14 cellular contexts compared by ENCODE assay signal in genomic region chr6:111770263-111771083, GRCh38.
A peak's percentile ranks its signal among the peaks of the same experiment; 100 is the strongest.
DNase-seq lines count a peak whose midpoint lies in the region; ATAC-seq and TF ChIP-seq lines count a peak whose summit lies in the region.
"Had no signal": no experiment of that assay in that cellular context is flagged by ENCODE, and none has a peak within 500 bp of the region (broad histone marks: within the 10 kb centered on the region; RNA-seq: fewer than 3 reads in every experiment).

No MANE protein-coding gene starts in this region.

- peaks cover 6% of the 10 kb centered on the region for H3K36me3 ChIP-seq in CD8-positive, alpha-beta T cell (ENCODE audit: insufficient read depth, low read length)
- H3K36me3 ChIP-seq in HEK293 (ENCODE audit: control insufficient read depth in 2 of 2, insufficient read depth in 1 of 2, low read length in 2 of 2) (no peaks in the 10 kb centered on the region), adrenal gland (replicated peaks in 1 of 2) (no peaks in the 10 kb centered on the region), mucosa of descending colon (ENCODE audit: low read depth) (no peaks in the 10 kb centered on the region)

- TF ChIP-seq POLR2A in adrenal gland (IDR thresholded peaks at IDR 0.05) = no peak

- peak overlapping the region; percentile 9 for H3K4me3 Mint-ChIP-seq in CD8-positive, alpha-beta T cell
- peak overlapping the region; percentile 3 for H3K4me3 Mint-ChIP-seq in activated T-helper 2 cell treated with anti-CD3 and anti-CD28 coated beads, Interferon-gamma antibody, Interleukin-2, Interleukin-4, amounts not matched to agents 10 μg/mL and 5 μg/mL and 100 μg/mL, durations not matched to agents 14 hours and 24 hours and 36 hours (ENCODE audit: low read depth)
- H3K4me3 Mint-ChIP-seq in naive thymus-derived CD8-positive, alpha-beta T cell = peak overlapping the region in 5 of 10 donors; percentile 6 to 37 (median 20)

- no peaks in the 10 kb centered on the region for H3K9me3 ChIP-seq in CD8-positive, alpha-beta T cell (ENCODE audit: low read length)
- H3K9me3 ChIP-seq in HEK293 (ENCODE audit: control insufficient read depth, insufficient read depth, low read depth, low read length) = no peaks in the 10 kb centered on the region
- no peaks in the 10 kb centered on the region for H3K9me3 ChIP-seq in adrenal gland (replicated peaks in 1 of 3)
- no peaks in the 10 kb centered on the region for H3K9me3 ChIP-seq in mucosa of descending colon
- H3K9me3 ChIP-seq: BLaER1, testis had no signal

- CTCF ChIA-PET in CD8-positive, alpha-beta T cell (lab: Charles Lee) = interaction anchor here (0.9 to 1.7 kb wide), 8 partner anchors 9 to 511 kb away, joined by 3 to 6 read pairs (median 4); partner anchors contain the start of gene FYN
- CTCF ChIA-PET in HEK293 (lab: Yijun Ruan, JAX) = interaction anchor here (0.6 to 1.0 kb wide), 5 partner anchors 9 to 273 kb away, joined by 3 to 5 read pairs (median 4); no protein-coding TSS in a partner anchor

- DNase-seq in CD8-positive, alpha-beta T cell = no peak
- no peak for DNase-seq in activated T-helper 2 cell treated with anti-CD3 and anti-CD28 coated beads, Interferon-gamma antibody, Interleukin-2, Interleukin-4, amounts not matched to agents 10 μg/mL and 5 μg/mL and 100 μg/mL, durations not matched to agents 14 hours and 24 hours and 36 hours (ENCODE audit: low spot score)
- DNase-seq in naive thymus-derived CD8-positive, alpha-beta T cell = no peak
- DNase-seq in adrenal gland (no peak), mucosa of descending colon (no peak)
- DNase-seq: NCI-H1105, NCI-H345, T-helper 9 cell, testis had no signal

- 89 to 93% (median 93%) methylated on average over 6 of the region's 6 CpGs for WGBS in adrenal gland, 4 donors

- H3K27me3 ChIP-seq in CD8-positive, alpha-beta T cell (ENCODE audit: insufficient read depth, low read length) = no peaks in the 10 kb centered on the region
- no peaks in the 10 kb centered on the region for H3K27me3 ChIP-seq in adrenal gland
- H3K27me3 ChIP-seq: BLaER1, testis had no signal

- H3K27me3 Mint-ChIP-seq in CD8-positive, alpha-beta T cell (ENCODE audit: low read depth) = no peaks in the 10 kb centered on the region
- no peaks in the 10 kb centered on the region for H3K27me3 Mint-ChIP-seq in activated T-helper 2 cell treated with anti-CD3 and anti-CD28 coated beads, Interferon-gamma antibody, Interleukin-2, Interleukin-4, amounts not matched to agents 10 μg/mL and 5 μg/mL and 100 μg/mL, durations not matched to agents 14 hours and 24 hours and 36 hours (ENCODE audit: low read depth)
- H3K27me3 Mint-ChIP-seq in naive thymus-derived CD8-positive, alpha-beta T cell = no peaks in the 10 kb centered on the region

- no peaks in the 10 kb centered on the region for H3K9me3 Mint-ChIP-seq in CD8-positive, alpha-beta T cell
- H3K9me3 Mint-ChIP-seq in activated T-helper 2 cell treated with anti-CD3 and anti-CD28 coated beads, Interferon-gamma antibody, Interleukin-2, Interleukin-4, amounts not matched to agents 10 μg/mL and 5 μg/mL and 100 μg/mL, durations not matched to agents 14 hours and 24 hours and 36 hours = no peaks in the 10 kb centered on the region
- H3K9me3 Mint-ChIP-seq in naive thymus-derived CD8-positive, alpha-beta T cell = peaks cover 0 to 9% (median 2%) of the 10 kb centered on the region in 9 donors
- H3K9me3 Mint-ChIP-seq: neural crest cell had no signal

- peaks cover 87% of the 10 kb centered on the region for H3K4me1 ChIP-seq in CD8-positive, alpha-beta T cell (ENCODE audit: insufficient read depth, low read length)
- H3K4me1 ChIP-seq in HEK293 (ENCODE audit: control insufficient read depth, insufficient read depth, low read length) = peaks cover 10% of the 10 kb centered on the region; the same call in 1 of the 2 replicates
- H3K4me1 ChIP-seq in adrenal gland (replicated peaks in 1 of 2) = no peaks in the 10 kb centered on the region
- no peaks in the 10 kb centered on the region for H3K4me1 ChIP-seq in mucosa of descending colon (ENCODE audit: low read depth)

- peaks cover 47% of the 10 kb centered on the region for H3K36me3 Mint-ChIP-seq in CD8-positive, alpha-beta T cell
- H3K36me3 Mint-ChIP-seq in activated T-helper 2 cell treated with anti-CD3 and anti-CD28 coated beads, Interferon-gamma antibody, Interleukin-2, Interleukin-4, amounts not matched to agents 10 μg/mL and 5 μg/mL and 100 μg/mL, durations not matched to agents 14 hours and 24 hours and 36 hours (ENCODE audit: low read depth) = peaks cover 60% of the 10 kb centered on the region
- peaks cover 9 to 25% (median 21%) of the 10 kb centered on the region in 3 donors for H3K36me3 Mint-ChIP-seq in naive thymus-derived CD8-positive, alpha-beta T cell

- peaks cover 93% of the 10 kb centered on the region for H3K4me1 Mint-ChIP-seq in CD8-positive, alpha-beta T cell (ENCODE audit: low read depth)
- H3K4me1 Mint-ChIP-seq in activated T-helper 2 cell treated with anti-CD3 and anti-CD28 coated beads, Interferon-gamma antibody, Interleukin-2, Interleukin-4, amounts not matched to agents 10 μg/mL and 5 μg/mL and 100 μg/mL, durations not matched to agents 14 hours and 24 hours and 36 hours (ENCODE audit: low read depth) = peaks cover 79% of the 10 kb centered on the region
- peaks cover 47 to 91% (median 89%) of the 10 kb centered on the region in 4 donors for H3K4me1 Mint-ChIP-seq in naive thymus-derived CD8-positive, alpha-beta T cell

- ATAC-seq in CD8-positive, alpha-beta T cell = no peak
- no peak for ATAC-seq in naive thymus-derived CD8-positive, alpha-beta T cell
- no peak for ATAC-seq in HG03521 (IDR thresholded peaks at IDR 0.05; ENCODE audit: unreplicated experiment)
- no peak for ATAC-seq in mucosa of descending colon
- ATAC-seq: K562 had no signal

- peak overlapping the region; percentile 83 for H3K27ac Mint-ChIP-seq in CD8-positive, alpha-beta T cell
- peak overlapping the region; percentile 76 for H3K27ac Mint-ChIP-seq in activated T-helper 2 cell treated with anti-CD3 and anti-CD28 coated beads, Interferon-gamma antibody, Interleukin-2, Interleukin-4, amounts not matched to agents 10 μg/mL and 5 μg/mL and 100 μg/mL, durations not matched to agents 14 hours and 24 hours and 36 hours
- H3K27ac Mint-ChIP-seq in naive thymus-derived CD8-positive, alpha-beta T cell = peak overlapping the region; percentile 84 to 100 (median 92)

- intact Hi-C loops in CD8-positive, alpha-beta T cell (cut with DNase I, micrococcal nuclease) = no loop called here
- intact Hi-C loops in activated T-helper 2 cell treated with anti-CD3 and anti-CD28 coated beads, Interferon-gamma antibody, Interleukin-2, Interleukin-4, amounts not matched to agents 10 μg/mL and 5 μg/mL and 100 μg/mL, durations not matched to agents 14 hours and 24 hours and 36 hours (cut with micrococcal nuclease) = no loop called here
- intact Hi-C loops in adrenal gland (cut with DNase I) = no loop called here
- intact Hi-C loops in mucosa of descending colon (cut with DNase I, micrococcal nuclease) = no loop called here

- POLR2A ChIA-PET in CD8-positive, alpha-beta T cell (lab: Charles Lee) = interaction anchor here (0.9 to 2.7 kb wide), 4 partner anchors 9 to 17 kb away, joined by 4 to 12 read pairs (median 5); no protein-coding TSS in a partner anchor
- POLR2A ChIA-PET in HEK293 (lab: Yijun Ruan, JAX) = no interaction called here
- POLR2A ChIA-PET in naive thymus-derived CD8-positive, alpha-beta T cell (lab: Charles Lee) = interaction anchor here (1.3 kb wide), 1 partner anchor 10 kb away, joined by 3 read pairs; no protein-coding TSS in a partner anchor

- no peak overlapping the region for H3K4me3 ChIP-seq in CD8-positive, alpha-beta T cell (ENCODE audit: low read depth, low read length)
- H3K4me3 ChIP-seq in HEK293 (ENCODE audit: low read depth, low read length) (no peak overlapping the region), adrenal gland (no peak overlapping the region), mucosa of descending colon (no peak overlapping the region)
- H3K4me3 ChIP-seq: BLaER1, K562, testis had no signal

- no peak for TF ChIP-seq CTCF in CD8-positive, alpha-beta T cell (IDR thresholded peaks at IDR 0.05)
- TF ChIP-seq CTCF in HEK293 (tag by site-specific recombination; IDR thresholded peaks at IDR 0.05) (no peak), adrenal gland (IDR thresholded peaks at IDR 0.05) (no peak), mucosa of descending colon (IDR thresholded peaks at IDR 0.05) (no peak)

- H3K27ac ChIP-seq in CD8-positive, alpha-beta T cell (ENCODE audit: low read depth, low read length) = peak overlapping the region; percentile 4
- H3K27ac ChIP-seq in HEK293 (ENCODE audit: extremely low read depth, low read depth, low read length) = no peak overlapping the region
- no peak overlapping the region for H3K27ac ChIP-seq in adrenal gland
- H3K27ac ChIP-seq: BLaER1, testis had no signal

TF ChIP-seq in HEK293, 187 proteins besides CTCF, POLR2A, EP300 and RAD21:
- TF ChIP-seq ZNF341 (tag by site-specific recombination; IDR thresholded peaks at IDR 0.05; ENCODE audit: low read depth) (no peak), BCL11B (tag by site-specific recombination; IDR thresholded peaks at IDR 0.05; ENCODE audit: low read depth) (no peak), ZFP41 (tag by site-specific recombination; IDR thresholded peaks at IDR 0.05; ENCODE audit: borderline replicate concordance) (no peak), PRDM10 (tag by site-specific recombination; IDR thresholded peaks at IDR 0.05) (peak; percentile 47)
